In genomic region chr18:78681396-78681795, GRCh38 we compare ENCODE assay signal across 26 cellular contexts.
"Had no signal": no experiment of that assay in that cellular context is flagged by ENCODE, and none has a peak within 500 bp of the region (broad histone marks: within the 10 kb centered on the region; RNA-seq: fewer than 3 reads in every experiment).

No MANE protein-coding gene starts in this region.

- H3K27me3 ChIP-seq: neural progenitor cell, neutrophil, pancreas, right lobe of liver, testis, tibial artery, upper lobe of left lung, uterus had no signal

- H3K4me3 ChIP-seq: neural progenitor cell, pancreas, psoas muscle, right lobe of liver, suprapubic skin, testis, tibial artery, upper lobe of left lung, uterus had no signal

- ATAC-seq: naive thymus-derived CD4-positive, alpha-beta T cell; natural killer cell; pancreas; psoas muscle; right cardiac atrium; right lobe of liver; stimulated activated memory B cell treated with anti-CD40 and anti-IgM and Interleukin-4, amounts not matched to agents 10 μg/mL and 1 μg/mL and 100 μg/mL, for 72 hours; stimulated activated naive CD8-positive, alpha-beta T cell treated with anti-CD3 and anti-CD28 coated beads, Interleukin-15, amount 100 ng/mL, for 72 hours; stimulated activated naive CD8-positive, alpha-beta T cell treated with anti-CD3 and anti-CD28 coated beads, Interleukin-15, Interleukin-2, amounts not matched to agents 100 U/mL and 50 U/mL, for 24 hours had no signal

- H3K9ac ChIP-seq: neural progenitor cell had no signal

- H2AFZ ChIP-seq: neural progenitor cell had no signal

- H3K4me2 ChIP-seq: neural progenitor cell had no signal

- H3K9me3 ChIP-seq: neutrophil, pancreas, psoas muscle, right lobe of liver, suprapubic skin, testis, tibial artery, upper lobe of left lung, uterus had no signal

- H3K4me1 ChIP-seq: pancreas, psoas muscle, right lobe of liver, suprapubic skin, testis, tibial artery, upper lobe of left lung, uterus had no signal

- FAIRE-seq: pancreas, small intestine had no signal

- H3K27ac ChIP-seq: neural progenitor cell, neutrophil, pancreas, psoas muscle, right lobe of liver, suprapubic skin, testis, tibial artery, upper lobe of left lung, uterus had no signal

- DNase-seq: naive thymus-derived CD4-positive, alpha-beta T cell; natural killer cell; nucleus accumbens; pancreas; right cardiac atrium; right lobe of liver; small intestine; stimulated activated CD4-positive, alpha-beta T cell treated with anti-CD3 and anti-CD28 coated beads, Interleukin-15, amount 100 ng/mL, for 24 hours; stimulated activated CD4-positive, alpha-beta T cell treated with anti-CD3 and anti-CD28 coated beads, Interleukin-2, amount 100 ng/mL, for 24 hours; stimulated activated CD4-positive, alpha-beta T cell treated with anti-CD3 and anti-CD28 coated beads, Interleukin-2, amount 100 ng/mL, for 48 hours; stimulated activated CD4-positive, alpha-beta T cell treated with anti-CD3 and anti-CD28 coated beads, Interleukin-4, amount 100 ng/mL, for 4 hours; stimulated activated CD8-positive, alpha-beta memory T cell treated with anti-CD3 and anti-CD28 coated beads, Interleukin-4, amount 100 ng/mL, for 48 hours; stimulated activated naive CD4-positive, alpha-beta T cell; stimulated activated naive CD8-positive, alpha-beta T cell treated with anti-CD3 and anti-CD28 coated beads, Interleukin-15, amount 100 ng/mL, for 72 hours; stimulated activated naive CD8-positive, alpha-beta T cell treated with anti-CD3 and anti-CD28 coated beads, Interleukin-15, Interleukin-2, amounts not matched to agents 100 U/mL and 50 U/mL, for 24 hours; substantia nigra; testis; tibial artery; trophoblast cell; upper lobe of left lung; uterus had no signal

- H3K36me3 ChIP-seq: neural progenitor cell, neutrophil, pancreas, right lobe of liver, suprapubic skin, tibial artery, upper lobe of left lung, uterus had no signal
